Comparison of ENCODE assay signal across 8 cellular contexts in genomic region chr11:62680825-62681240, GRCh38. TPM values are rescaled to one million over a fixed set of nuclear protein-coding genes. Genes with fewer than 3 reads are reported as not detected.
DNase-seq lines count a peak whose midpoint lies in the region; ATAC-seq and TF ChIP-seq lines count a peak whose summit lies in the region.

No MANE protein-coding gene starts in this region.

- 45% methylated on average over 4 of the region's 4 CpGs for WGBS in esophagus muscularis mucosa

- TF ChIP-seq POLR2A in esophagus muscularis mucosa (IDR thresholded peaks at IDR 0.05; ENCODE audit: low read depth), result no peak

- H3K27ac Mint-ChIP-seq in WTC11, result no peak overlapping the region

- POLR2A ChIA-PET in WTC11 (lab: Charles Lee), result interaction anchor here (0.8 to 1.3 kb wide), 2 partner anchors 28 to 89 kb away, joined by 3 read pairs; partner anchors contain the start of gene INTS5

- no peaks in the 10 kb centered on the region for H3K27me3 ChIP-seq in esophagus muscularis mucosa

- H3K4me1 Mint-ChIP-seq in WTC11, result peaks cover 20% of the 10 kb centered on the region

- no peak for TF ChIP-seq CTCF in WTC11 (IDR thresholded peaks at IDR 0.05)
- TF ChIP-seq CTCF in esophagus muscularis mucosa (IDR thresholded peaks at IDR 0.05), result peak; percentile 24 to 52 (median 39)
- TF ChIP-seq CTCF in omental fat pad (IDR thresholded peaks at IDR 0.05), result no peak

- TF ChIP-seq EP300 in esophagus muscularis mucosa (IDR thresholded peaks at IDR 0.05), result no peak

- H3K27ac ChIP-seq in esophagus muscularis mucosa (replicated peaks in 1 of 4), result peak overlapping the region; percentile 31 to 94 (median 88)

- intact Hi-C loops in esophagus muscularis mucosa (cut with DNase I), result no loop called here

- peaks cover 19% of the 10 kb centered on the region for H3K36me3 Mint-ChIP-seq in WTC11

- H3K4me1 ChIP-seq in esophagus muscularis mucosa, result peaks cover 26 to 45% (median 38%) of the 10 kb centered on the region in 4 donors

- ATAC-seq in HG02571 (IDR thresholded peaks at IDR 0.05; ENCODE audit: unreplicated experiment) (peak; percentile 56), WTC11 (peak; percentile 58), omental fat pad (ENCODE audit: low FRiP score) (peak; percentile 70), GM19467 (IDR thresholded peaks at IDR 0.05; ENCODE audit: unreplicated experiment) (no peak)

- no peak overlapping the region for H3K4me3 Mint-ChIP-seq in WTC11

- no peaks in the 10 kb centered on the region for H3K27me3 Mint-ChIP-seq in WTC11 (ENCODE audit: low read depth)

- no peaks in the 10 kb centered on the region for H3K9me3 Mint-ChIP-seq in WTC11

- CTCF ChIA-PET in WTC11 (lab: Charles Lee), result interaction anchor here (0.6 to 3.6 kb wide), 15 partner anchors 9 to 286 kb away, joined by 3 to 21 read pairs (median 5); partner anchors contain the start of genes B3GAT3, BSCL2, C11orf98 and CSKMT

- H3K9me3 ChIP-seq in esophagus muscularis mucosa, result no peaks in the 10 kb centered on the region

- peak; percentile 71 for DNase-seq in SIG-M5 treated with dmso at 0.1 percent for 504 hours (lab: John Stamatoyannopoulos, UW; ENCODE audit: unreplicated experiment)
- DNase-seq in SIG-M5 (lab: John Stamatoyannopoulos, UW), result no peak
- DNase-seq in NCI-H2196 treated with DMSO at 0.1 percent for 48 hours (lab: John Stamatoyannopoulos, UW; ENCODE audit: unreplicated experiment), result peak; percentile 61
- no peak for DNase-seq in WTC11 (ENCODE audit: low spot score)
- no peak for DNase-seq in esophagus muscularis mucosa (ENCODE audit: extremely low spot score)
- no peak for DNase-seq in omental fat pad (ENCODE audit: low spot score)

- peaks cover 17 to 24% (median 22%) of the 10 kb centered on the region in 4 donors for H3K36me3 ChIP-seq in esophagus muscularis mucosa

- no peak overlapping the region for H3K4me3 ChIP-seq in esophagus muscularis mucosa

TF ChIP-seq in WTC11, 78 proteins besides CTCF, POLR2A, EP300 and RAD21:
- TF ChIP-seq GABPB1 (CRISPR knock-in tag; IDR thresholded peaks at IDR 0.05) (peak; percentile 62; the same call in 1 of the 2 replicates), ZNF281 (CRISPR knock-in tag; IDR thresholded peaks at IDR 0.05) (no peak)
TF ChIP-seq in WTC11: peak in this region for 1.

RNA-seq across cellular contexts. Expression of gene UBXN1, which starts 2.0 kb away (rescaled TPM):
- 128 to 135 TPM (median 128 TPM) in 3 replicates for total RNA-seq in WTC11 (2021)
- total RNA-seq in esophagus muscularis mucosa, result 100 to 1,000 TPM; 192 to 277 (median 234) TPM
- total RNA-seq in omental fat pad, result 100 to 1,000 TPM; 135 to 196 (median 167) TPM

RNA-seq across cellular contexts. Expression of gene LRRN4CL, which starts 8.5 kb away (rescaled TPM):
- 0.16 to 0.39 TPM (median 0.23 TPM) in 3 replicates for total RNA-seq in WTC11 (2021)
- total RNA-seq in esophagus muscularis mucosa, result 10 to 100 TPM; 29.9 to 48.2 (median 39.2) TPM
- total RNA-seq in omental fat pad, result 10 to 100 TPM; 30.9 to 49.3 (median 44.5) TPM

RNA-seq across cellular contexts. Expression of gene LBHD1, which starts 8.8 kb away (rescaled TPM):
- total RNA-seq in WTC11 (2021), result 4.2 to 6.3 TPM (median 5.1 TPM) in 3 replicates
- 1 to 10 TPM; 1.6 to 2.5 (median 1.7) TPM for total RNA-seq in esophagus muscularis mucosa
- 1 to 10 TPM; 3.0 to 6.8 (median 5.7) TPM for total RNA-seq in omental fat pad

RNA-seq across cellular contexts. Expression of gene UQCC3, which starts 9.4 kb away (rescaled TPM):
- total RNA-seq in WTC11 (2021) (17.7 to 18.7 TPM (median 18.1 TPM) in 3 replicates), esophagus muscularis mucosa (1 to 10 TPM; 6.3 to 7.5 (median 7.1) TPM), omental fat pad (1 to 10 TPM; 7.3 to 9.9 (median 8.2) TPM)

RNA-seq across cellular contexts. Expression of gene CSKMT, which starts 15.7 kb away (rescaled TPM):
- total RNA-seq in WTC11 (2021) (60.7 to 75.6 TPM (median 60.9 TPM) in 3 replicates), esophagus muscularis mucosa (1 to 10 TPM; 2.9 to 4.9 (median 3.1) TPM), omental fat pad (10 to 100 TPM in 1 of 4 donors, 1 to 10 TPM in 3; 2.8 to 18.4 (median 7.0) TPM)

Comparison
In these comparisons a context has a peak if more than half of its experiments do, and no peak if none do; other contexts are left out.
1. DNase-seq: peak in SIG-M5 treated with dmso at 0.1 percent for 504 hours (single experiment) and NCI-H2196 treated with DMSO at 0.1 percent for 48 hours (single experiment); none in SIG-M5 (single experiment), WTC11 (single experiment), esophagus muscularis mucosa (single experiment) and omental fat pad (single experiment).
2. CTCF ChIP-seq: peak in esophagus muscularis mucosa (3 of 3); none in WTC11 (single experiment) and omental fat pad (0 of 3).
3. RNA of gene LRRN4CL, which starts 8.5 kb away (total RNA-seq): 30.9 to 49.3 TPM in omental fat pad and 29.9 to 48.2 TPM in esophagus muscularis mucosa; 0.16 to 0.39 TPM in WTC11; every median in the first group is over 10 times any median in the second.